33 cellular contexts compared by ENCODE assay signal in the genomic region with DNA sequence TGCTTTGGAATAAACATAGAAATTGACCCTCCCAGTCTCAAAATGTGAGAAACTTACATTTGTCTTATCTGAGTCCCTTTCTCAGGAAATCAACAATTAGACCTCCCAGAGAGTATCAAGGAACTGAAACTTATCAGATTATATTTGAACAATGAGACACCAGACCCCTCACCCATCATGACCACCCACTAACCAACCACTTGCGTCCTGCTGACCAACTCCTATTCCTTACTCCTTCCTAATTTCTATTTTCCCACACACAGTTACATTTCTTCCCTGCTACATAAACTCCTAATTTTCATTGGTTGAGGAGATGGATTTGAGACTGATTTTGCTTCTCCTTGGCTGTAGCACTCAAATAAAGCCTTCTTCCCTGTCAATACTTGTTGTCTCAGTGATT.
DNase-seq lines count a peak whose midpoint lies in the region; ATAC-seq, FAIRE-seq and TF ChIP-seq lines count a peak whose summit lies in the region.
"Had no signal": no experiment of that assay in that cellular context is flagged by ENCODE, and none has a peak within 500 bp of the region (broad histone marks: within the 10 kb centered on the region; RNA-seq: fewer than 3 reads in every experiment).

No MANE protein-coding gene starts in this region.

- FAIRE-seq in GM12878 (lab: Jason Lieb, UNC) = peak; percentile 73
- FAIRE-seq: A204.1, A549, D721Med had no signal

- no peaks in the 10 kb centered on the region for H4K20me1 ChIP-seq in GM12878 (ENCODE audit: control insufficient read depth, insufficient read depth)
- H4K20me1 ChIP-seq: BLaER1; BLaER1 treated with 17β-estradiol and CSF1 and Interleukin-3, amounts not matched to agents 10 nM and 100 nM had no signal

- no peak overlapping the region for H3K9ac ChIP-seq in GM12878 (ENCODE audit: control insufficient read depth, insufficient read depth, low read length)
- H3K9ac ChIP-seq: BLaER1; BLaER1 treated with 17β-estradiol and CSF1 and Interleukin-3, amounts not matched to agents 10 nM and 100 nM had no signal

- CTCF ChIA-PET in GM12878 (lab: Yijun Ruan, JAX) = no interaction called here

- intact Hi-C loops in GM12878 (cut with micrococcal nuclease; ENCODE audit: unreplicated experiment) = no loop called here
- intact Hi-C loops in heart right ventricle (cut with DNase I) = no loop called here

- SMC1A ChIA-PET in GM12878 (lab: Charles Lee; ENCODE audit: uncharacterized antibody, unreplicated experiment) = no interaction called here

- no peak overlapping the region for H3K4me3 ChIP-seq in SJCRH30
- no peak overlapping the region for H3K4me3 ChIP-seq in SJSA1
- H3K4me3 ChIP-seq in GM12878 = no peak overlapping the region
- H3K4me3 ChIP-seq in heart right ventricle = no peak overlapping the region
- H3K4me3 ChIP-seq: A549; BLaER1; BLaER1 treated with 17β-estradiol and CSF1 and Interleukin-3, amounts not matched to agents 10 nM and 100 nM had no signal

- DNase-seq in SJCRH30 (peak; percentile 37 to 66), SJSA1 (ENCODE audit: low read depth in 1 of 2, low spot score in 2 of 2) (peak; percentile 71 to 76), GM12878 (ENCODE audit: low read depth, low spot score) (no peak), heart right ventricle (no peak)
- DNase-seq in stimulated activated CD4-positive, alpha-beta T cell treated with anti-CD3 and anti-CD28 coated beads, Interleukin-12 subunit alpha, Interleukin-12 subunit beta, amount 100 ng/mL, for 4 hours = no peak
- DNase-seq: 8988T; ACHN; AML-193; BE2C; C1 segment of cervical spinal cord; Caco-2; Calu3; CD4-positive, alpha-beta memory T cell; CD4-positive, alpha-beta T cell; CD4-positive, CD25-positive, alpha-beta regulatory T cell; CD8-positive, alpha-beta memory T cell; CD8-positive, alpha-beta T cell; COR-L47; DMS 273 treated with DMSO at 0.1 percent for 48 hours; DMS153; DMS53; DMS79; DMS79 treated with DMSO at 0.1 percent for 48 hours; DND-41; EL had no signal

- no peaks in the 10 kb centered on the region for H3K36me3 ChIP-seq in SJCRH30
- H3K36me3 ChIP-seq in SJSA1 = no peaks in the 10 kb centered on the region
- H3K36me3 ChIP-seq in GM12878 (ENCODE audit: control insufficient read depth in 2 of 2, insufficient read depth in 2 of 2, low read length in 1 of 2) = no peaks in the 10 kb centered on the region
- H3K36me3 ChIP-seq in heart right ventricle = no peaks in the 10 kb centered on the region
- H3K36me3 ChIP-seq: BE2C; BLaER1; BLaER1 treated with 17β-estradiol and CSF1 and Interleukin-3, amounts not matched to agents 10 nM and 100 nM had no signal

- no peak for ATAC-seq in GM12878
- ATAC-seq in GM21619 (IDR thresholded peaks at IDR 0.05; ENCODE audit: unreplicated experiment) = no peak
- ATAC-seq in heart right ventricle = no peak
- ATAC-seq: A549; CD8-positive, alpha-beta T cell had no signal

- 50% methylated on average over 1 of the region's 1 CpG for WGBS in GM12878 (ENCODE audit: insufficient coverage, insufficient replicate concordance, low lambda C conversion rate, missing lambda C conversion rate)
- 82 to 88% methylated on average over 1 of the region's 1 CpG for WGBS in heart right ventricle, 2 donors

- no TSS peak for BruUV-seq in GM12878 (replicated peaks; lab: Mats Ljungman, UMichigan)

- H3K27ac ChIP-seq in SJCRH30 = peak overlapping the region; percentile 59
- H3K27ac ChIP-seq in SJSA1 = peak overlapping the region; percentile 90
- no peak overlapping the region for H3K27ac ChIP-seq in GM12878 (ENCODE audit: control insufficient read depth, insufficient read depth)
- no peak overlapping the region for H3K27ac ChIP-seq in heart right ventricle
- H3K27ac ChIP-seq: 22Rv1; A549; BLaER1; BLaER1 treated with 17β-estradiol and CSF1 and Interleukin-3, amounts not matched to agents 10 nM and 100 nM; C4-2B had no signal

- in situ Hi-C loops in GM12878 (cut with MboI) = loop anchor here (10.0 kb wide), 1 partner anchor 63 kb away; no protein-coding TSS in a partner anchor

- RAD21 ChIA-PET in GM12878 (lab: Charles Lee; ENCODE audit: unreplicated experiment) = no interaction called here

- no peak overlapping the region for H3K4me2 ChIP-seq in GM12878 (ENCODE audit: control insufficient read depth, insufficient read depth)
- H3K4me2 ChIP-seq: A549; BLaER1; BLaER1 treated with 17β-estradiol and CSF1 and Interleukin-3, amounts not matched to agents 10 nM and 100 nM had no signal

- H3K4me1 ChIP-seq in SJCRH30 = no peaks in the 10 kb centered on the region
- H3K4me1 ChIP-seq in SJSA1 (replicated peaks) = peaks cover 19% of the 10 kb centered on the region
- H3K4me1 ChIP-seq in GM12878 (ENCODE audit: control insufficient read depth, insufficient read depth, low read length) = no peaks in the 10 kb centered on the region
- no peaks in the 10 kb centered on the region for H3K4me1 ChIP-seq in heart right ventricle
- H3K4me1 ChIP-seq: A549; BE2C; BLaER1; BLaER1 treated with 17β-estradiol and CSF1 and Interleukin-3, amounts not matched to agents 10 nM and 100 nM; Caco-2 had no signal

- no peaks in the 10 kb centered on the region for H3K79me2 ChIP-seq in GM12878 (ENCODE audit: control insufficient read depth, insufficient read depth, low read length)

- no peak for TF ChIP-seq RAD21 in GM12878 (IDR thresholded peaks at IDR 0.05; ENCODE audit: insufficient read depth, low read depth, low read length)

- H3K27me3 ChIP-seq in SJCRH30 = no peaks in the 10 kb centered on the region
- H3K27me3 ChIP-seq in SJSA1 (replicated peaks) = no peaks in the 10 kb centered on the region
- no peaks in the 10 kb centered on the region for H3K27me3 ChIP-seq in GM12878 (replicated peaks in 1 of 2; ENCODE audit: control insufficient read depth in 2 of 2, insufficient read depth in 2 of 2, low read length in 1 of 2)
- H3K27me3 ChIP-seq in heart right ventricle = no peaks in the 10 kb centered on the region
- H3K27me3 ChIP-seq: BE2C; BLaER1; BLaER1 treated with 17β-estradiol and CSF1 and Interleukin-3, amounts not matched to agents 10 nM and 100 nM had no signal

- TF ChIP-seq CTCF in GM12878 (IDR thresholded peaks at IDR 0.05 in 2 of 3, conservative IDR thresholded peaks at IDR 0.05 in 1 of 3; ENCODE audit: control insufficient read depth in 2 of 3, extremely low read depth in 1 of 3, insufficient read depth in 1 of 3, low read depth in 3 of 3, low read length in 3 of 3) (no peak), heart right ventricle (IDR thresholded peaks at IDR 0.05) (no peak)

- no peak for TF ChIP-seq POLR2A in GM12878 (IDR thresholded peaks at IDR 0.05; ENCODE audit: low read depth, low read length)

- POLR2A ChIA-PET in GM12878 (lab: Charles Lee) = no interaction called here

- H3K9me3 ChIP-seq in SJCRH30 (replicated peaks) (no peaks in the 10 kb centered on the region; the same call in 1 of the 2 replicates), SJSA1 (replicated peaks) (no peaks in the 10 kb centered on the region; the same call in 1 of the 2 replicates), GM12878 (replicated peaks; ENCODE audit: control insufficient read depth, insufficient read depth, low read length) (no peaks in the 10 kb centered on the region; the same call in 1 of the 3 replicates), heart right ventricle (peaks cover 0 to 30% (median 5%) of the 10 kb centered on the region in 11 donors)
- H3K9me3 ChIP-seq: BE2C; BLaER1; BLaER1 treated with 17β-estradiol and CSF1 and Interleukin-3, amounts not matched to agents 10 nM and 100 nM; Caco-2 had no signal

- no peak overlapping the region for H2AFZ ChIP-seq in GM12878 (ENCODE audit: control insufficient read depth, low read depth, low read length)

- TF ChIP-seq EP300 in GM12878 (IDR thresholded peaks at IDR 0.05; ENCODE audit: borderline replicate concordance in 1 of 2, control insufficient read depth in 1 of 2, low read depth in 2 of 2, low read length in 2 of 2) = no peak

TF ChIP-seq in GM12878, 131 proteins besides CTCF, POLR2A, EP300 and RAD21 (continues in another document):
- no peak for TF ChIP-seq IKZF1 (conservative IDR thresholded peaks at IDR 0.05)
- TF ChIP-seq NFXL1 (IDR thresholded peaks at IDR 0.05; ENCODE audit: borderline replicate concordance) = no peak
- TF ChIP-seq, protein P1, sequence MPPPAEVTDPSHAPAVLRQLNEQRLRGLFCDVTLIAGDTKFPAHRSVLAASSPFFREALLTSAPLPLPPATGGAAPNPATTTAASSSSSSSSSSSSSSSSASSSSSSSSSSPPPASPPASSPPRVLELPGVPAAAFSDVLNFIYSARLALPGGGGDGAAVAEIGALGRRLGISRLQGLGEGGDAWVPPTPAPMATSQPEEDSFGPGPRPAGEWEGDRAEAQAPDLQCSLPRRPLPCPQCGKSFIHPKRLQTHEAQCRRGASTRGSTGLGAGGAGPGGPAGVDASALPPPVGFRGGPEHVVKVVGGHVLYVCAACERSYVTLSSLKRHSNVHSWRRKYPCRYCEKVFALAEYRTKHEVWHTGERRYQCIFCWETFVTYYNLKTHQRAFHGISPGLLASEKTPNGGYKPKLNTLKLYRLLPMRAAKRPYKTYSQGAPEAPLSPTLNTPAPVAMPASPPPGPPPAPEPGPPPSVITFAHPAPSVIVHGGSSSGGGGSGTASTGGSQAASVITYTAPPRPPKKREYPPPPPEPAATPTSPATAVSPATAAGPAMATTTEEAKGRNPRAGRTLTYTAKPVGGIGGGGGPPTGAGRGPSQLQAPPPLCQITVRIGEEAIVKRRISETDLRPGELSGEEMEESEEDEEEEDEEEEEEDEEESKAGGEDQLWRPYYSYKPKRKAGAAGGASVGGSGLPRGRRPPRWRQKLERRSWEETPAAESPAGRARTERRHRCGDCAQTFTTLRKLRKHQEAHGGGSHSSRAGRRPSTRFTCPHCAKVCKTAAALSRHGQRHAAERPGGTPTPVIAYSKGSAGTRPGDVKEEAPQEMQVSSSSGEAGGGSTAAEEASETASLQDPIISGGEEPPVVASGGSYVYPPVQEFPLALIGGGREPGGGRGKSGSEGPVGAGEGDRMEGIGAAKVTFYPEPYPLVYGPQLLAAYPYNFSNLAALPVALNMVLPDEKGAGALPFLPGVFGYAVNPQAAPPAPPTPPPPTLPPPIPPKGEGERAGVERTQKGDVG (CRISPR knock-in tag; IDR thresholded peaks at IDR 0.05) = no peak
- no peak for TF ChIP-seq HDAC2 (IDR thresholded peaks at IDR 0.05)

Comparison
In these comparisons a context has a peak if more than half of its experiments do, and no peak if none do; other contexts are left out.
1. DNase-seq: peak in SJCRH30 (2 of 2) and SJSA1 (2 of 2); none in GM12878 (single experiment), stimulated activated CD4-positive, alpha-beta T cell treated with anti-CD3 and anti-CD28 coated beads, Interleukin-12 subunit alpha, Interleukin-12 subunit beta, amount 100 ng/mL, for 4 hours (single experiment) and heart right ventricle (0 of 2).
2. H3K27ac ChIP-seq: peak in SJCRH30 (single experiment) and SJSA1 (single experiment); none in GM12878 (single experiment) and heart right ventricle (0 of 10).